1 cellular context compared by ENCODE assay signal in genomic region chr4:7045553-7045952, GRCh38.
TF ChIP-seq lines count a peak whose summit lies in the region.

No MANE protein-coding gene starts in this region.

TF ChIP-seq in SK-N-SH, 30 proteins besides CTCF, POLR2A, EP300 and RAD21 (continued from another document):
- no peak for TF ChIP-seq RFX5 (IDR thresholded peaks at IDR 0.05; ENCODE audit: low read length)
- no peak for TF ChIP-seq MXI1 (IDR thresholded peaks at IDR 0.05; ENCODE audit: low read depth, low read length)
- no peak for TF ChIP-seq MEF2A (IDR thresholded peaks at IDR 0.05; ENCODE audit: borderline replicate concordance, low read depth)
- no peak for TF ChIP-seq CHD2 (IDR thresholded peaks at IDR 0.05; ENCODE audit: low read length, partially characterized antibody)
- TF ChIP-seq TEAD4 (IDR thresholded peaks at IDR 0.05; ENCODE audit: borderline replicate concordance, insufficient read depth) = no peak
- TF ChIP-seq SMC3 (IDR thresholded peaks at IDR 0.05; ENCODE audit: low read depth, low read length) = no peak
- TF ChIP-seq RXRA (IDR thresholded peaks at IDR 0.05; ENCODE audit: borderline replicate concordance, low read depth) = no peak
